In genomic region chr3:169667380-169667671, GRCh38 we compare ENCODE assay signal across 24 cellular contexts. TPM values are rescaled to one million over a fixed set of nuclear protein-coding genes. Genes with fewer than 3 reads are reported as not detected.
A peak's percentile ranks its signal among the peaks of the same experiment; 100 is the strongest.
DNase-seq lines count a peak whose midpoint lies in the region; ATAC-seq and TF ChIP-seq lines count a peak whose summit lies in the region.
"Had no signal": no experiment of that assay in that cellular context is flagged by ENCODE, and none has a peak within 500 bp of the region (broad histone marks: within the 10 kb centered on the region; RNA-seq: fewer than 3 reads in every experiment).

No MANE protein-coding gene starts in this region.

- TF ChIP-seq CTCF in natural killer cell (IDR thresholded peaks at IDR 0.05): no peak
- TF ChIP-seq CTCF in endothelial cell (IDR thresholded peaks at IDR 0.05; ENCODE audit: unreplicated experiment): no peak
- TF ChIP-seq CTCF in nephron progenitor cell (IDR thresholded peaks at IDR 0.05): no peak
- no peak for TF ChIP-seq CTCF in heart right ventricle (IDR thresholded peaks at IDR 0.05)
- TF ChIP-seq CTCF in tibial nerve (IDR thresholded peaks at IDR 0.05): no peak

- no peak overlapping the region for H3K4me3 ChIP-seq in heart right ventricle
- no peak overlapping the region for H3K4me3 ChIP-seq in tibial nerve

- peaks cover 0 to under 1% (median 0%) of the 10 kb centered on the region in 11 donors for H3K9me3 ChIP-seq in heart right ventricle
- peaks cover 0 to 4% (median 0%) of the 10 kb centered on the region in 4 donors for H3K9me3 ChIP-seq in tibial nerve
- H3K9me3 ChIP-seq: A549, gastrocnemius medialis, transverse colon had no signal

- TF ChIP-seq POLR2A in tibial nerve (IDR thresholded peaks at IDR 0.05): no peak

- H3K27ac ChIP-seq in heart right ventricle (no peak overlapping the region), tibial nerve (no peak overlapping the region)
- H3K27ac ChIP-seq: A549, cardiac muscle cell, gastrocnemius medialis, HL-60 had no signal

- WGBS in heart right ventricle, 2 donors: 54 to 71% methylated on average over 7 of the region's 7 CpGs
- WGBS in tibial nerve, 2 donors: 39 to 47% methylated on average over 7 of the region's 7 CpGs

- H3K9me3 Mint-ChIP-seq in natural killer cell treated with Interleukin-12 subunit alpha and Interleukin-12 subunit beta and Interleukin-15 and Interleukin-18, amount 100 ng/mL, for 72 hours: no peaks in the 10 kb centered on the region
- H3K9me3 Mint-ChIP-seq in natural killer cell (no peaks in the 10 kb centered on the region), endothelial cell (ENCODE audit: unreplicated experiment) (no peaks in the 10 kb centered on the region), nephron progenitor cell (no peaks in the 10 kb centered on the region)
- H3K9me3 Mint-ChIP-seq: activated T-helper 2 cell treated with anti-CD3 and anti-CD28 coated beads, Interferon-gamma antibody, Interleukin-2, Interleukin-4, amounts not matched to agents 10 μg/mL and 5 μg/mL and 100 μg/mL, durations not matched to agents 14 hours and 24 hours and 36 hours had no signal

- no peak for ATAC-seq in natural killer cell treated with Interleukin-12 subunit alpha and Interleukin-12 subunit beta and Interleukin-15 and Interleukin-18, amount 100 ng/mL, for 72 hours
- ATAC-seq in natural killer cell (no peak), heart right ventricle (no peak)
- ATAC-seq: A549; activated CD8-positive, alpha-beta memory T cell treated with anti-CD3 and anti-CD28 coated beads, Interleukin-2, amount 10 ng/mL, durations not matched to agents 7 days and 5 days; gastrocnemius medialis; stimulated activated naive B cell treated with anti-CD40 and anti-IgM and Interleukin-4, amounts not matched to agents 10 μg/mL and 1 μg/mL and 100 μg/mL, for 72 hours had no signal

- intact Hi-C loops in natural killer cell (cut with micrococcal nuclease): no loop called here
- intact Hi-C loops in heart right ventricle (cut with DNase I): loop anchor here in 9 of 10 donors (5.0 to 10.0 kb wide), 16 partner anchors 77 to 803 kb away; no protein-coding TSS in a partner anchor

- H3K4me1 Mint-ChIP-seq in natural killer cell treated with Interleukin-12 subunit alpha and Interleukin-12 subunit beta and Interleukin-15 and Interleukin-18, amount 100 ng/mL, for 72 hours (ENCODE audit: low read depth in 2 of 2): peaks cover 8 to 12% of the 10 kb centered on the region in 2 donors
- peaks cover 12 to 23% of the 10 kb centered on the region in 2 donors for H3K4me1 Mint-ChIP-seq in natural killer cell
- H3K4me1 Mint-ChIP-seq in endothelial cell (ENCODE audit: unreplicated experiment): peaks cover 47% of the 10 kb centered on the region
- peaks cover 54% of the 10 kb centered on the region for H3K4me1 Mint-ChIP-seq in nephron progenitor cell

- H3K4me3 Mint-ChIP-seq in natural killer cell treated with Interleukin-12 subunit alpha and Interleukin-12 subunit beta and Interleukin-15 and Interleukin-18, amount 100 ng/mL, for 72 hours: peak overlapping the region; percentile 13
- no peak overlapping the region for H3K4me3 Mint-ChIP-seq in natural killer cell
- peak overlapping the region; percentile 87 for H3K4me3 Mint-ChIP-seq in endothelial cell (ENCODE audit: unreplicated experiment)
- H3K4me3 Mint-ChIP-seq in nephron progenitor cell: peak overlapping the region; percentile 79
- H3K4me3 Mint-ChIP-seq: activated CD8-positive, alpha-beta memory T cell treated with anti-CD3 and anti-CD28 coated beads, Interleukin-2, amount 10 ng/mL, durations not matched to agents 7 days and 5 days had no signal

- peaks cover 56 to 63% of the 10 kb centered on the region in 2 donors for H3K27me3 Mint-ChIP-seq in natural killer cell treated with Interleukin-12 subunit alpha and Interleukin-12 subunit beta and Interleukin-15 and Interleukin-18, amount 100 ng/mL, for 72 hours
- H3K27me3 Mint-ChIP-seq in natural killer cell (ENCODE audit: low read depth in 2 of 2) (peaks cover 74 to 88% of the 10 kb centered on the region in 2 donors), endothelial cell (ENCODE audit: unreplicated experiment) (peaks cover 19% of the 10 kb centered on the region), nephron progenitor cell (ENCODE audit: low read depth, poor library complexity) (peaks cover 82% of the 10 kb centered on the region)

- peaks cover 7% of the 10 kb centered on the region for H3K36me3 Mint-ChIP-seq in natural killer cell treated with Interleukin-12 subunit alpha and Interleukin-12 subunit beta and Interleukin-15 and Interleukin-18, amount 100 ng/mL, for 72 hours
- H3K36me3 Mint-ChIP-seq in natural killer cell: no peaks in the 10 kb centered on the region
- H3K36me3 Mint-ChIP-seq in endothelial cell (ENCODE audit: low read depth, unreplicated experiment): peaks cover 7% of the 10 kb centered on the region
- no peaks in the 10 kb centered on the region for H3K36me3 Mint-ChIP-seq in nephron progenitor cell (ENCODE audit: low read depth)
- H3K36me3 Mint-ChIP-seq: activated CD8-positive, alpha-beta memory T cell treated with anti-CD3 and anti-CD28 coated beads, Interleukin-2, amount 10 ng/mL, durations not matched to agents 7 days and 5 days had no signal

- H3K36me3 ChIP-seq in heart right ventricle (no peaks in the 10 kb centered on the region), tibial nerve (no peaks in the 10 kb centered on the region)
- H3K36me3 ChIP-seq: cardiac muscle cell, gastrocnemius medialis, transverse colon had no signal

- TF ChIP-seq EP300 in tibial nerve (IDR thresholded peaks at IDR 0.05): no peak

- no peak overlapping the region for H3K27ac Mint-ChIP-seq in natural killer cell treated with Interleukin-12 subunit alpha and Interleukin-12 subunit beta and Interleukin-15 and Interleukin-18, amount 100 ng/mL, for 72 hours
- H3K27ac Mint-ChIP-seq in natural killer cell (no peak overlapping the region), endothelial cell (ENCODE audit: unreplicated experiment) (peak overlapping the region; percentile 49), nephron progenitor cell (no peak overlapping the region)
- H3K27ac Mint-ChIP-seq: activated CD8-positive, alpha-beta memory T cell treated with anti-CD3 and anti-CD28 coated beads, Interleukin-2, amount 10 ng/mL, durations not matched to agents 7 days and 5 days had no signal

- peaks cover 0 to 46% (median 22%) of the 10 kb centered on the region in 9 donors for H3K4me1 ChIP-seq in heart right ventricle
- peaks cover 0 to 45% (median 25%) of the 10 kb centered on the region in 4 donors for H3K4me1 ChIP-seq in tibial nerve

- H3K27me3 ChIP-seq in heart right ventricle: peaks cover 0 to 100% (median 61%) of the 10 kb centered on the region in 7 donors
- peaks cover 2 to 97% of the 10 kb centered on the region in 2 donors for H3K27me3 ChIP-seq in tibial nerve

- DNase-seq in natural killer cell treated with Interleukin-12 subunit alpha and Interleukin-12 subunit beta and Interleukin-15 and Interleukin-18, amount 100 ng/mL, for 72 hours (ENCODE audit: low spot score): no peak
- no peak for DNase-seq in natural killer cell
- no peak for DNase-seq in endothelial cell (ENCODE audit: low spot score)
- DNase-seq in nephron progenitor cell: no peak
- no peak for DNase-seq in heart right ventricle
- no peak for DNase-seq in COLO668 (lab: John Stamatoyannopoulos, UW; ENCODE audit: unreplicated experiment)
- no peak for DNase-seq in DMS153 (lab: John Stamatoyannopoulos, UW)
- no peak for DNase-seq in tibial nerve (ENCODE audit: low spot score in 2 of 2)
- DNase-seq: activated CD4-positive, alpha-beta T cell treated with anti-CD3 and anti-CD28 coated beads for 48 hours; activated CD8-positive, alpha-beta memory T cell treated with anti-CD3 and anti-CD28 coated beads, Interleukin-2, amount 10 ng/mL, durations not matched to agents 7 days and 5 days; C1 segment of cervical spinal cord; dermis blood vessel endothelial cell; DMS 273 treated with DMSO at 0.1 percent for 48 hours; gastrocnemius medialis; NCI-H1092; NCI-H2029 treated with DMSO at 0.1 percent for 48 hours; NCI-H446 treated with DMSO at 0.1 percent for 48 hours; RPMI8226; stimulated activated naive B cell treated with anti-CD40 and anti-IgM and Interleukin-4, amounts not matched to agents 10 μg/mL and 1 μg/mL and 100 μg/mL, for 72 hours had no signal

RNA-seq across cellular contexts. Expression of gene MECOM, which starts 3.8 kb away (rescaled TPM):
- total RNA-seq in natural killer cell treated with Interleukin-12 subunit alpha and Interleukin-12 subunit beta and Interleukin-15 and Interleukin-18, amount 100 ng/mL, for 72 hours: not detected
- under 1 TPM in 1 of 3 donors, not detected in 2; 0.14 TPM for total RNA-seq in natural killer cell
- total RNA-seq in endothelial cell (ENCODE audit: unreplicated experiment): 164 TPM
- 10 to 100 TPM; 13.1 to 27.7 (median 17.7) TPM for total RNA-seq in heart right ventricle
- 10 to 100 TPM in 1 of 2 donors, 1 to 10 TPM in 1; 7.0 to 11.0 TPM for polyA plus RNA-seq in heart right ventricle
- 10 to 100 TPM; 11.5 to 25.5 (median 16.5) TPM for total RNA-seq in tibial nerve
- total RNA-seq: activated CD8-positive, alpha-beta memory T cell treated with anti-CD3 and anti-CD28 coated beads, Interleukin-2, amount 10 ng/mL, durations not matched to agents 7 days and 5 days; activated T-helper 2 cell treated with anti-CD3 and anti-CD28 coated beads, Interferon-gamma antibody, Interleukin-2, Interleukin-4, amounts not matched to agents 10 μg/mL and 5 μg/mL and 100 μg/mL, durations not matched to agents 14 hours and 24 hours and 36 hours had no signal

Comparison
In these comparisons a context has a peak if more than half of its experiments do, and no peak if none do; other contexts are left out.
1. RNA of gene MECOM, which starts 3.8 kb away (total RNA-seq): 164 TPM in endothelial cell (single experiment), 11.5 to 25.5 TPM in tibial nerve and 13.1 to 27.7 TPM in heart right ventricle; 0.14 TPM in natural killer cell and not detected in natural killer cell treated with Interleukin-12 subunit alpha and Interleukin-12 subunit beta and Interleukin-15 and Interleukin-18, amount 100 ng/mL, for 72 hours; every median in the first group is over 4 times any median in the second.